In the genomic region with DNA sequence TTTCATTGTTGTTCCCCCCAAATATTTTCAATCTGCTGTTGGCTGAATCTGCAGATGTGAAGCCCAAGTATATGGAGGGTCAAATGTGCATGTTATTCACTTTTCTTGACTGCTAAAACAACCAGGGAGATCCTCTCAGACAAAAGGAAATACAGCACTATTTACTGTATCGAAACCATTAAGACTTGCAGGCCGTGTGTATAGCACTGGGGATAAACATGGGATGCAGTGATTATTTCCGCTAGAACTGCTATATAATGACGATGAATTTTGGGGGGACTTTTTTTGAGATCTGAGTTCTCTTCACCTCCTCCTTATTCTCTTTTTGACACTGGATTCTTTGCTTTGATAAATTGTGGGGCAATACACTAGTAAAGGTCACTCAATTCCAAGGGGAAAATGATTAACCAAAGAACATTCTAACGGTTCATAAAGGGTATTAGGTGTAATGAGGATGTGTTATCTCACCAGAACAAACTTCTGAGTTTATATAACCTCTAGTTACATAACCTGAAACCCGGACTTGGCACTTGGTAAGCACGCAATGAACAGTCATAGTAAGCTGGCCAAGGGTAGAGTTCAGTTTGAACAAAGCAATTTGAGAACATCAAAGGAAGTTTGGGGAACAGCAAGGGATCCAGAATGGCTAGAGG, we compare ENCODE assay signal across 1 cellular context.
TF ChIP-seq lines count a peak whose summit lies in the region.

No MANE protein-coding gene starts in this region.

TF ChIP-seq in A549, 52 proteins besides CTCF, POLR2A, EP300 and RAD21 (continued from another document):
- TF ChIP-seq, protein P1, sequence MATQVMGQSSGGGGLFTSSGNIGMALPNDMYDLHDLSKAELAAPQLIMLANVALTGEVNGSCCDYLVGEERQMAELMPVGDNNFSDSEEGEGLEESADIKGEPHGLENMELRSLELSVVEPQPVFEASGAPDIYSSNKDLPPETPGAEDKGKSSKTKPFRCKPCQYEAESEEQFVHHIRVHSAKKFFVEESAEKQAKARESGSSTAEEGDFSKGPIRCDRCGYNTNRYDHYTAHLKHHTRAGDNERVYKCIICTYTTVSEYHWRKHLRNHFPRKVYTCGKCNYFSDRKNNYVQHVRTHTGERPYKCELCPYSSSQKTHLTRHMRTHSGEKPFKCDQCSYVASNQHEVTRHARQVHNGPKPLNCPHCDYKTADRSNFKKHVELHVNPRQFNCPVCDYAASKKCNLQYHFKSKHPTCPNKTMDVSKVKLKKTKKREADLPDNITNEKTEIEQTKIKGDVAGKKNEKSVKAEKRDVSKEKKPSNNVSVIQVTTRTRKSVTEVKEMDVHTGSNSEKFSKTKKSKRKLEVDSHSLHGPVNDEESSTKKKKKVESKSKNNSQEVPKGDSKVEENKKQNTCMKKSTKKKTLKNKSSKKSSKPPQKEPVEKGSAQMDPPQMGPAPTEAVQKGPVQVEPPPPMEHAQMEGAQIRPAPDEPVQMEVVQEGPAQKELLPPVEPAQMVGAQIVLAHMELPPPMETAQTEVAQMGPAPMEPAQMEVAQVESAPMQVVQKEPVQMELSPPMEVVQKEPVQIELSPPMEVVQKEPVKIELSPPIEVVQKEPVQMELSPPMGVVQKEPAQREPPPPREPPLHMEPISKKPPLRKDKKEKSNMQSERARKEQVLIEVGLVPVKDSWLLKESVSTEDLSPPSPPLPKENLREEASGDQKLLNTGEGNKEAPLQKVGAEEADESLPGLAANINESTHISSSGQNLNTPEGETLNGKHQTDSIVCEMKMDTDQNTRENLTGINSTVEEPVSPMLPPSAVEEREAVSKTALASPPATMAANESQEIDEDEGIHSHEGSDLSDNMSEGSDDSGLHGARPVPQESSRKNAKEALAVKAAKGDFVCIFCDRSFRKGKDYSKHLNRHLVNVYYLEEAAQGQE (IDR thresholded peaks at IDR 0.05) = no peak
- TF ChIP-seq EHMT2 (IDR thresholded peaks at IDR 0.05; ENCODE audit: low read depth) (no peak), JUN (IDR thresholded peaks at IDR 0.05) (peak; percentile 95 to 97), FOSL2 (IDR thresholded peaks at IDR 0.05) (peak; percentile 61), FOSL2 (CRISPR knock-in tag; IDR thresholded peaks at IDR 0.05) (peak; percentile 76), SMC3 (IDR thresholded peaks at IDR 0.05) (peak; percentile 40), ZFP36 (IDR thresholded peaks at IDR 0.05; ENCODE audit: borderline replicate concordance, partially characterized antibody) (no peak), SREBF2 (IDR thresholded peaks at IDR 0.05) (no peak), HOXB13 (CRISPR knock-in tag; IDR thresholded peaks at IDR 0.05; ENCODE audit: low read depth) (0 out of 2 replicates have a peak, but pooled peaks have one; percentile 7), BHLHE40 (IDR thresholded peaks at IDR 0.05; ENCODE audit: low read depth, low read length) (no peak), HOXB5 (CRISPR knock-in tag; IDR thresholded peaks at IDR 0.05) (peak; percentile 22; the same call in 1 of the 2 replicates), RARB (CRISPR knock-in tag; IDR thresholded peaks at IDR 0.05) (peak; percentile 90), ESRRA (IDR thresholded peaks at IDR 0.05; ENCODE audit: borderline replicate concordance, low read length) (peak; percentile 46; the same call in 1 of the 2 replicates)
- TF ChIP-seq, protein P2, sequence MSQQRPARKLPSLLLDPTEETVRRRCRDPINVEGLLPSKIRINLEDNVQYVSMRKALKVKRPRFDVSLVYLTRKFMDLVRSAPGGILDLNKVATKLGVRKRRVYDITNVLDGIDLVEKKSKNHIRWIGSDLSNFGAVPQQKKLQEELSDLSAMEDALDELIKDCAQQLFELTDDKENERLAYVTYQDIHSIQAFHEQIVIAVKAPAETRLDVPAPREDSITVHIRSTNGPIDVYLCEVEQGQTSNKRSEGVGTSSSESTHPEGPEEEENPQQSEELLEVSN (IDR thresholded peaks at IDR 0.05; ENCODE audit: borderline replicate concordance, low read depth) = no peak; the same call in 1 of the 2 replicates
- TF ChIP-seq, protein P3, sequence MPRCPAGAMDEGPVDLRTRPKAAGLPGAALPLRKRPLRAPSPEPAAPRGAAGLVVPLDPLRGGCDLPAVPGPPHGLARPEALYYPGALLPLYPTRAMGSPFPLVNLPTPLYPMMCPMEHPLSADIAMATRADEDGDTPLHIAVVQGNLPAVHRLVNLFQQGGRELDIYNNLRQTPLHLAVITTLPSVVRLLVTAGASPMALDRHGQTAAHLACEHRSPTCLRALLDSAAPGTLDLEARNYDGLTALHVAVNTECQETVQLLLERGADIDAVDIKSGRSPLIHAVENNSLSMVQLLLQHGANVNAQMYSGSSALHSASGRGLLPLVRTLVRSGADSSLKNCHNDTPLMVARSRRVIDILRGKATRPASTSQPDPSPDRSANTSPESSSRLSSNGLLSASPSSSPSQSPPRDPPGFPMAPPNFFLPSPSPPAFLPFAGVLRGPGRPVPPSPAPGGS (IDR thresholded peaks at IDR 0.05) = peak; percentile 92; the same call in 2 of the 3 replicates
- TF ChIP-seq, protein P4, sequence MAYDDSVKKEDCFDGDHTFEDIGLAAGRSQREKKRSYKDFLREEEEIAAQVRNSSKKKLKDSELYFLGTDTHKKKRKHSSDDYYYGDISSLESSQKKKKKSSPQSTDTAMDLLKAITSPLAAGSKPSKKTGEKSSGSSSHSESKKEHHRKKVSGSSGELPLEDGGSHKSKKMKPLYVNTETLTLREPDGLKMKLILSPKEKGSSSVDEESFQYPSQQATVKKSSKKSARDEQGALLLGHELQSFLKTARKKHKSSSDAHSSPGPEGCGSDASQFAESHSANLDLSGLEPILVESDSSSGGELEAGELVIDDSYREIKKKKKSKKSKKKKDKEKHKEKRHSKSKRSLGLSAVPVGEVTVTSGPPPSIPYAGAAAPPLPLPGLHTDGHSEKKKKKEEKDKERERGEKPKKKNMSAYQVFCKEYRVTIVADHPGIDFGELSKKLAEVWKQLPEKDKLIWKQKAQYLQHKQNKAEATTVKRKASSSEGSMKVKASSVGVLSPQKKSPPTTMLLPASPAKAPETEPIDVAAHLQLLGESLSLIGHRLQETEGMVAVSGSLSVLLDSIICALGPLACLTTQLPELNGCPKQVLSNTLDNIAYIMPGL (CRISPR knock-in tag; IDR thresholded peaks at IDR 0.05; ENCODE audit: borderline replicate concordance) = no peak
TF ChIP-seq in A549: peak in this region for 13.
